Comparison of ENCODE assay signal across 8 cellular contexts in the genomic region with DNA sequence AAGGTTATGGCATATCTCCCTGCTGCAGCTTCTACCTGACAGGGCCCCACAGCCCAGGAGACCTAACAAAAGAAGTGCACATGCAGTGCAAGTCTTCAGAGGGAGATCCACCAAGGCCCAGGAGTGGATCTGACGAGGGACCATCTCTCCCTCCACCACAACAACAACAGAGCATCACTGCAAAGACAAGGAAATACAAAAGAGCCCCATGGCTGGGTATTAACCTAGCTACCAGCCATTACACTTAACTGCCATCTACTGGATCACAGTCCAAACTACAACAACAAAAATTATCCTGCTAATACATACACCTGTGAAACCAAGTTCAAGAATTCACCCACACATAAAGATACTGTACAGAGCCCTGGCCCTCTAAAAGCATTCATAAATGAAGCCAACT.
DNase-seq lines count a peak whose midpoint lies in the region; ATAC-seq and TF ChIP-seq lines count a peak whose summit lies in the region.

No MANE protein-coding gene starts in this region.

- ATAC-seq in HG02870 (IDR thresholded peaks at IDR 0.05; ENCODE audit: unreplicated experiment) (peak; percentile 82), RWPE2 (ENCODE audit: low read depth) (peak; percentile 40; the same call in 1 of the 3 replicates), left lung (peak; percentile 55)
- no peak for ATAC-seq in naive thymus-derived CD8-positive, alpha-beta T cell

- H3K36me3 Mint-ChIP-seq in naive thymus-derived CD8-positive, alpha-beta T cell = no peaks in the 10 kb centered on the region

- DNase-seq in RWPE2 (ENCODE audit: low spot score) = no peak
- DNase-seq in left lung = no peak
- DNase-seq in activated CD4-positive, alpha-beta T cell treated with anti-CD3 and anti-CD28 coated beads for 4 hours = no peak
- DNase-seq in islet precursor cell = no peak
- no peak for DNase-seq in GM19238 (ENCODE audit: insufficient read length, low spot score)
- DNase-seq in naive thymus-derived CD8-positive, alpha-beta T cell = no peak

- H3K4me3 ChIP-seq in RWPE2 (ENCODE audit: severe bottlenecking) (no peak overlapping the region), left lung (no peak overlapping the region)

- no peak overlapping the region for H3K4me3 Mint-ChIP-seq in naive thymus-derived CD8-positive, alpha-beta T cell

- POLR2A ChIA-PET in naive thymus-derived CD8-positive, alpha-beta T cell (lab: Charles Lee) = no interaction called here

- H3K27me3 ChIP-seq in RWPE2 (ENCODE audit: insufficient read depth, poor library complexity, severe bottlenecking) (no peaks in the 10 kb centered on the region), left lung (no peaks in the 10 kb centered on the region)

- H3K9me3 ChIP-seq in RWPE2 (ENCODE audit: severe bottlenecking) (no peaks in the 10 kb centered on the region), left lung (peaks cover 0 to 3% of the 10 kb centered on the region in 2 donors)

- peak overlapping the region in 1 of 10 donors; percentile 6 for H3K27ac Mint-ChIP-seq in naive thymus-derived CD8-positive, alpha-beta T cell

- H3K4me1 Mint-ChIP-seq in naive thymus-derived CD8-positive, alpha-beta T cell = no peaks in the 10 kb centered on the region

- H3K36me3 ChIP-seq in RWPE2 (ENCODE audit: low read depth) = no peaks in the 10 kb centered on the region
- no peaks in the 10 kb centered on the region for H3K36me3 ChIP-seq in left lung

- TF ChIP-seq CTCF in GM12873 (IDR thresholded peaks at IDR 0.05; ENCODE audit: insufficient read depth, low read depth, low read length, missing control alignments) (peak; percentile 52), RWPE2 (IDR thresholded peaks at IDR 0.05; ENCODE audit: poor library complexity, severe bottlenecking) (peak; percentile 59), left lung (IDR thresholded peaks at IDR 0.05) (no peak)

- intact Hi-C loops in left lung (cut with DNase I) = no loop called here

- H3K4me1 ChIP-seq in RWPE2 (ENCODE audit: insufficient read depth, poor library complexity, severe bottlenecking) (no peaks in the 10 kb centered on the region), left lung (no peaks in the 10 kb centered on the region)

- H3K27ac ChIP-seq in RWPE2 (ENCODE audit: poor library complexity, severe bottlenecking) (no peak overlapping the region), left lung (no peak overlapping the region)

- peaks cover 0 to 20% (median 2%) of the 10 kb centered on the region in 5 donors for H3K27me3 Mint-ChIP-seq in naive thymus-derived CD8-positive, alpha-beta T cell

- H3K9me3 Mint-ChIP-seq in naive thymus-derived CD8-positive, alpha-beta T cell = peaks cover 0 to 23% (median 7%) of the 10 kb centered on the region in 9 donors

Comparison
In these comparisons a context has a peak if more than half of its experiments do, and no peak if none do; other contexts are left out.
1. CTCF ChIP-seq: peak in GM12873 (single experiment) and RWPE2 (single experiment); none in left lung (0 of 2).
2. ATAC-seq: peak in HG02870 (single experiment), RWPE2 (single experiment) and left lung (single experiment); none in naive thymus-derived CD8-positive, alpha-beta T cell (0 of 2).